8 cellular contexts compared by ENCODE assay signal in the genomic region with DNA sequence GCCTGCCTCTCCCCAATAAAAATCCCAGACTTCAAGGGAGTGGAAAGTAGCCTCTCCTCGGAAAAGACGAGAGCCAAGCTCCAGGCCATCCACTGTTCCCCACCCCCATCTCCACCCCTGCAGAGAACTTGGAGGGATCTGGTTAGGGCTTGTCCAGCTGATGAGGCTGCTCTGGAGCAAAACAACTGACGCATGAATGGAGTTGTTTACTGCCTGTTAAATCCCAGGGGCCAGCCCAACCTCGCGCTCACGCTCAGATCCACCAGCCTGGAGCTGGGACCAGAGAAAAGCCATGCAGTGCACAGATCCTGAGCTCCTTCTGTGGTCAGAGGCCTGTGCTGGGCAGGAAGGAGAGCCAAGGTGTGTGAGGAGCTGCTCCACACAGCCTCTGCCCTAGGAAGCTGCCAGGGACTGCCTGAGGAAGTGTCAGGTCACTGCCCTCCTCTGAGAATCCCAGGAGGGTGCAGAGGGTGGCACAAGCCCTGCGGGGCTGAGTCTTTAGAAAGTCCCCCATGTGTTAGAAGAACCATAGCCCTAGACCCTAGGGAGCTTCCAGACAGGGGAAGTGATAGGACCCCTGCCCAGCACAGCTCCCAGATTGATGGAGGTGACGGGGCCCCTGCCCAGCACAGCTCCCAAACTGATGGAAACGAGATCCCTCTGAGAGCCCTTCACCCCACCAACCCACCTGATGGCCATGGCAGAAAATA.
DNase-seq lines count a peak whose midpoint lies in the region; FAIRE-seq and TF ChIP-seq lines count a peak whose summit lies in the region.

No MANE protein-coding gene starts in this region.

- H3K27ac ChIP-seq in HUES64 (ENCODE audit: low read depth, low read length) (peak overlapping the region; percentile 47; the same call in 1 of the 2 replicates), kidney (ENCODE audit: low read depth in 2 of 2, low read length in 2 of 2) (peak overlapping the region; percentile 48 to 71), stomach (peak overlapping the region; percentile 67 to 88 (median 80))

- no peak for TF ChIP-seq POLR2A in stomach (IDR thresholded peaks at IDR 0.05)

- TF ChIP-seq CTCF in cardiac fibroblast (IDR thresholded peaks at IDR 0.05; ENCODE audit: low read depth, low read length) (no peak), kidney (IDR thresholded peaks at IDR 0.05; ENCODE audit: borderline replicate concordance, extremely low read depth, insufficient read depth) (no peak), stomach (IDR thresholded peaks at IDR 0.05) (no peak)

- intact Hi-C loops in kidney (cut with DNase I) (no loop called here), stomach (cut with DNase I; ENCODE audit: low total_unique reads) (no loop called here)

- no peak for FAIRE-seq in kidney (lab: Jason Lieb, UNC)

- H3K9me3 ChIP-seq in HUES64 (ENCODE audit: insufficient read depth, low read depth, low read length) (no peaks in the 10 kb centered on the region), kidney (ENCODE audit: control insufficient read depth in 1 of 2, low read length in 2 of 2) (no peaks in the 10 kb centered on the region), stomach (no peaks in the 10 kb centered on the region)

- no peaks in the 10 kb centered on the region for H3K27me3 ChIP-seq in HUES64 (ENCODE audit: insufficient read depth, low read length)
- no peaks in the 10 kb centered on the region for H3K27me3 ChIP-seq in stomach

- H3K9ac ChIP-seq in HUES64 (ENCODE audit: low read depth, low read length) = peak overlapping the region; percentile 6; the same call in 1 of the 2 replicates
- H3K9ac ChIP-seq in kidney (ENCODE audit: low read length in 2 of 2) = peak overlapping the region in 1 of 2 donors; percentile 7

- peaks cover 35% of the 10 kb centered on the region for H3K4me1 ChIP-seq in HUES64 (ENCODE audit: insufficient read depth, low read length)
- H3K4me1 ChIP-seq in kidney (ENCODE audit: control insufficient read depth in 1 of 2, insufficient read depth in 1 of 2, low read depth in 1 of 2, low read length in 2 of 2) = peaks cover 12 to 24% of the 10 kb centered on the region in 2 donors
- H3K4me1 ChIP-seq in stomach = peaks cover 6 to 60% (median 53%) of the 10 kb centered on the region in 4 donors

- H3K4me3 ChIP-seq in HUES64 (ENCODE audit: low read length) = no peak overlapping the region
- no peak overlapping the region for H3K4me3 ChIP-seq in cardiac fibroblast (replicated peaks in 1 of 2; ENCODE audit: low read depth in 2 of 2, low read length in 2 of 2)
- H3K4me3 ChIP-seq in kidney (ENCODE audit: low read length in 2 of 2) = no peak overlapping the region
- no peak overlapping the region for H3K4me3 ChIP-seq in stomach

- no peak for TF ChIP-seq EP300 in stomach (IDR thresholded peaks at IDR 0.05)

- 60% methylated on average over 9 of the region's 9 CpGs for WGBS in HUES64
- 56 to 76% (median 69%) methylated on average over 6 to 9 of the region's 9 CpGs for WGBS in stomach, 5 donors

- DNase-seq in cardiac fibroblast (ENCODE audit: low read depth in 2 of 2) (peak; percentile 87 to 93), kidney (peak; percentile 86), stomach (no peak), OCI-M1 (lab: John Stamatoyannopoulos, UW) (no peak), COR-L47 (lab: John Stamatoyannopoulos, UW) (no peak)
- no peak for DNase-seq in effector CD8-positive, alpha-beta T cell (lab: John Stamatoyannopoulos, UW)
- no peak for DNase-seq in stimulated activated CD4-positive, alpha-beta T cell treated with anti-CD3 and anti-CD28 coated beads, Interleukin-4, amount 100 ng/mL, for 1 hour

- H3K36me3 ChIP-seq in HUES64 (ENCODE audit: insufficient read depth, low read length) (no peaks in the 10 kb centered on the region), kidney (ENCODE audit: control insufficient read depth in 1 of 2, insufficient read depth in 2 of 2, low read length in 2 of 2) (no peaks in the 10 kb centered on the region), stomach (peaks cover 0 to 17% (median 2%) of the 10 kb centered on the region in 4 donors)

Comparison
In these comparisons a context has a peak if more than half of its experiments do, and no peak if none do; other contexts are left out.
1. DNase-seq: peak in cardiac fibroblast (2 of 2) and kidney (single experiment); none in stomach (single experiment), effector CD8-positive, alpha-beta T cell (single experiment), OCI-M1 (single experiment), stimulated activated CD4-positive, alpha-beta T cell treated with anti-CD3 and anti-CD28 coated beads, Interleukin-4, amount 100 ng/mL, for 1 hour (single experiment) and COR-L47 (single experiment).
2. Peak in every context shown above with its lines, with median percentiles within 50 percentile points of each other: H3K27ac ChIP-seq.